24 cellular contexts compared by ENCODE assay signal in the genomic region with DNA sequence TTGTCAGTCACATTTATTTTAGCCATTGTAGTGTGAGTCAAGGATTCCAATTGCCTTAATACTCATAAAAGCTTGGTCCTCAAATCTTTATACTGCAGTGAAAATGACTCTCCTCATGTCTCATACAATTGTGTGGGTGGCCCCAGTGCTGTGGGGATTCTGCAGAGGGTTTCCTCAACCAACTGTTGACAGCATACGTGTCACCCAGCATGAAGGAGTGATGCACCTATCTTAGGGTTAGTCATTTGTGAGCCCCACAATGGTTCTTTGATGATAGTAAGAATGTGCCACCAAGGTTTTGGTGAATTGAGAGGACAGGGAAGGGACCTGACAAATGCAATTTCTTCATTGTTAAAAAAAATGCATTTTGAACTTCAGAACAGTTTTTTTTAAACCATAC.
A peak's percentile ranks its signal among the peaks of the same experiment; 100 is the strongest.
DNase-seq lines count a peak whose midpoint lies in the region; ATAC-seq, FAIRE-seq and TF ChIP-seq lines count a peak whose summit lies in the region.
"Had no signal": no experiment of that assay in that cellular context is flagged by ENCODE, and none has a peak within 500 bp of the region (broad histone marks: within the 10 kb centered on the region; RNA-seq: fewer than 3 reads in every experiment).

No MANE protein-coding gene starts in this region.

- ATAC-seq in HepG2 (no peak), right lobe of liver (no peak), K562 (no peak), HG02938 (IDR thresholded peaks at IDR 0.05; ENCODE audit: unreplicated experiment) (no peak)
- ATAC-seq: A549; CD8-positive, alpha-beta T cell; GM12878 had no signal

- BruUV-seq in HepG2 (replicated peaks; lab: Mats Ljungman, UMichigan): no TSS peak
- no TSS peak for BruUV-seq in K562 (replicated peaks; lab: Mats Ljungman, UMichigan)

- H3K9me1 ChIP-seq in K562 (ENCODE audit: control insufficient read depth, insufficient read depth, low read length): no peaks in the 10 kb centered on the region

- 17% methylated on average over 1 of the region's 1 CpG for WGBS in HepG2 (ENCODE audit: low lambda C conversion rate)
- 38% methylated on average over 1 of the region's 1 CpG for whole genome bisulfite sequencing in right lobe of liver (ENCODE audit: insufficient coverage, low coverage, low lambda C conversion rate, missing lambda C conversion rate)
- WGBS in K562 (ENCODE audit: insufficient coverage, low coverage, missing lambda C conversion rate): 0% methylated on average over 1 of the region's 1 CpG
- WGBS in esophagus muscularis mucosa: 73% methylated on average over 1 of the region's 1 CpG

- peaks cover 46% of the 10 kb centered on the region for H3K9me3 ChIP-seq in HepG2 (ENCODE audit: low read length)
- H3K9me3 ChIP-seq in right lobe of liver: peaks cover 0 to 7% (median 0%) of the 10 kb centered on the region in 4 donors
- H3K9me3 ChIP-seq in K562 (replicated peaks; ENCODE audit: control insufficient read depth, insufficient read depth, low read depth, low read length): no peaks in the 10 kb centered on the region
- peaks cover 0 to 8% (median 0%) of the 10 kb centered on the region in 4 donors for H3K9me3 ChIP-seq in esophagus muscularis mucosa
- H3K9me3 ChIP-seq: A549 had no signal

- CTCF ChIA-PET in HepG2 (lab: Yijun Ruan, JAX; ENCODE audit: low intra/inter-chr PET ratio, low total read pairs): no interaction called here
- CTCF ChIA-PET in K562 (lab: Yijun Ruan, JAX; ENCODE audit: low intra/inter-chr PET ratio): no interaction called here

- no peak for TF ChIP-seq POLR2A in HepG2 (IDR thresholded peaks at IDR 0.05; ENCODE audit: insufficient read depth in 1 of 2, low read depth in 2 of 2, low read length in 2 of 2)
- no peak for TF ChIP-seq POLR2A in right lobe of liver (IDR thresholded peaks at IDR 0.05)
- TF ChIP-seq POLR2A in K562 (conservative IDR thresholded peaks at IDR 0.05): no peak
- no peak for TF ChIP-seq POLR2A in esophagus muscularis mucosa (IDR thresholded peaks at IDR 0.05; ENCODE audit: low read depth)

- FAIRE-seq in HepG2 (lab: Jason Lieb, UNC) (no peak), K562 (lab: Jason Lieb, UNC) (no peak)
- FAIRE-seq: A549, D721Med, GM12878, GM12892, GM18507 had no signal

- H3K4me1 ChIP-seq in HepG2 (ENCODE audit: insufficient read depth, low read length) (no peaks in the 10 kb centered on the region), right lobe of liver (no peaks in the 10 kb centered on the region), K562 (replicated peaks in 1 of 2; ENCODE audit: control insufficient read depth in 2 of 2, insufficient read depth in 2 of 2, low read length in 2 of 2) (no peaks in the 10 kb centered on the region), esophagus muscularis mucosa (no peaks in the 10 kb centered on the region)
- H3K4me1 ChIP-seq: A549; BLaER1 treated with 17β-estradiol and CSF1 and Interleukin-3, amounts not matched to agents 10 nM and 100 nM; Caco-2 had no signal

- H3K4me3 ChIP-seq in HepG2 (replicated peaks in 1 of 3; ENCODE audit: insufficient read depth in 1 of 3, low read depth in 2 of 3, low read length in 3 of 3) (no peak overlapping the region), right lobe of liver (no peak overlapping the region), K562 (no peak overlapping the region), esophagus muscularis mucosa (no peak overlapping the region)
- H3K4me3 ChIP-seq: A549; BLaER1 treated with 17β-estradiol and CSF1 and Interleukin-3, amounts not matched to agents 10 nM and 100 nM; GM12878 had no signal

- H3K79me2 ChIP-seq in HepG2 (ENCODE audit: insufficient read depth, low read length) (no peaks in the 10 kb centered on the region), K562 (ENCODE audit: control insufficient read depth, insufficient read depth, low read length) (no peaks in the 10 kb centered on the region)

- TF ChIP-seq RAD21 in HepG2 (CRISPR knock-in tag; IDR thresholded peaks at IDR 0.05) (no peak), K562 (CRISPR knock-in tag; conservative IDR thresholded peaks at IDR 0.05 in 1 of 2, IDR thresholded peaks at IDR 0.05 in 1 of 2) (no peak)

- TF ChIP-seq EP300 in HepG2 (IDR thresholded peaks at IDR 0.05; ENCODE audit: low read depth in 2 of 2, low read length in 2 of 2): no peak
- no peak for TF ChIP-seq EP300 in HepG2 (CRISPR knock-in tag; IDR thresholded peaks at IDR 0.05; ENCODE audit: borderline replicate concordance)
- no peak for TF ChIP-seq EP300 in K562 (IDR thresholded peaks at IDR 0.05; ENCODE audit: low read length)
- TF ChIP-seq EP300 in esophagus muscularis mucosa (IDR thresholded peaks at IDR 0.05): no peak

- H3K4me2 ChIP-seq in HepG2 (ENCODE audit: low read depth, low read length): no peak overlapping the region
- H3K4me2 ChIP-seq in K562 (ENCODE audit: insufficient read depth, low read length): no peak overlapping the region
- H3K4me2 ChIP-seq: A549; BLaER1 treated with 17β-estradiol and CSF1 and Interleukin-3, amounts not matched to agents 10 nM and 100 nM had no signal

- DNase-seq in HepG2 (ENCODE audit: low spot score): no peak
- no peak for DNase-seq in right lobe of liver
- no peak for DNase-seq in K562 (ENCODE audit: extremely low read depth in 1 of 4, low spot score in 3 of 4)
- DNase-seq in esophagus muscularis mucosa (ENCODE audit: extremely low spot score): peak; percentile 3
- no peak for DNase-seq in DMS53 (lab: John Stamatoyannopoulos, UW)
- DNase-seq in activated CD4-positive, alpha-beta T cell treated with anti-CD3 and anti-CD28 coated beads for 4 hours: no peak
- DNase-seq: AML-193; Caco-2; Calu3; CD4-positive, alpha-beta T cell; CD8-positive, alpha-beta T cell; DMS79; DND-41; EL; GDM1 had no signal

- H3K9ac ChIP-seq in HepG2 (ENCODE audit: insufficient read depth, low read depth, low read length) (no peak overlapping the region), K562 (ENCODE audit: insufficient read depth in 1 of 2, low read depth in 2 of 2, low read length in 2 of 2) (no peak overlapping the region)
- H3K9ac ChIP-seq: BLaER1 treated with 17β-estradiol and CSF1 and Interleukin-3, amounts not matched to agents 10 nM and 100 nM had no signal

- H3K27ac ChIP-seq in HepG2 (ENCODE audit: extremely low read length, insufficient read depth, low read length): no peak overlapping the region
- no peak overlapping the region for H3K27ac ChIP-seq in right lobe of liver
- no peak overlapping the region for H3K27ac ChIP-seq in K562 (ENCODE audit: extremely low read depth, low read depth, low read length)
- H3K27ac ChIP-seq in esophagus muscularis mucosa (replicated peaks in 1 of 4): no peak overlapping the region
- H3K27ac ChIP-seq: 22Rv1; A549; BLaER1 treated with 17β-estradiol and CSF1 and Interleukin-3, amounts not matched to agents 10 nM and 100 nM; C4-2B had no signal

- H4K20me1 ChIP-seq in HepG2 (ENCODE audit: insufficient read depth, low read length) (no peaks in the 10 kb centered on the region), K562 (replicated peaks; ENCODE audit: control insufficient read depth, insufficient read depth, low read length) (no peaks in the 10 kb centered on the region)
- H4K20me1 ChIP-seq: BLaER1 treated with 17β-estradiol and CSF1 and Interleukin-3, amounts not matched to agents 10 nM and 100 nM had no signal

- intact Hi-C loops in HepG2 (cut with micrococcal nuclease; ENCODE audit: unreplicated experiment) (no loop called here), right lobe of liver (cut with DNase I) (no loop called here), K562 (cut with micrococcal nuclease) (no loop called here), esophagus muscularis mucosa (cut with DNase I) (no loop called here)

- H3K36me3 ChIP-seq in HepG2 (replicated peaks in 1 of 2; ENCODE audit: control insufficient read depth in 1 of 2, insufficient read depth in 2 of 2, low read length in 2 of 2): no peaks in the 10 kb centered on the region
- H3K36me3 ChIP-seq in right lobe of liver: no peaks in the 10 kb centered on the region
- no peaks in the 10 kb centered on the region for H3K36me3 ChIP-seq in K562 (ENCODE audit: control insufficient read depth, insufficient read depth, low read length)
- H3K36me3 ChIP-seq in esophagus muscularis mucosa: no peaks in the 10 kb centered on the region
- H3K36me3 ChIP-seq: BLaER1 treated with 17β-estradiol and CSF1 and Interleukin-3, amounts not matched to agents 10 nM and 100 nM had no signal

- H2AFZ ChIP-seq in HepG2 (ENCODE audit: low read length): no peak overlapping the region
- no peak overlapping the region for H2AFZ ChIP-seq in K562 (ENCODE audit: low read depth, low read length)

- TF ChIP-seq CTCF in HepG2 (CRISPR knock-in tag; IDR thresholded peaks at IDR 0.05) (no peak), right lobe of liver (IDR thresholded peaks at IDR 0.05) (no peak), K562 (IDR thresholded peaks at IDR 0.05 in 2 of 3, conservative IDR thresholded peaks at IDR 0.05 in 1 of 3; ENCODE audit: insufficient read depth in 2 of 3, low read depth in 1 of 3, low read length in 3 of 3) (no peak), esophagus muscularis mucosa (IDR thresholded peaks at IDR 0.05) (no peak)

- POLR2A ChIA-PET in HepG2 (lab: Yijun Ruan, JAX) (no interaction called here), K562 (lab: Yijun Ruan, JAX) (no interaction called here)

- in situ Hi-C loops in HepG2 (cut with HindIII; ENCODE audit: extremely low pct_ligation_motif_present, low pct_unique_long_range_greater_than_20kb) (no loop called here), K562 (cut with MboI) (no loop called here)

- no peaks in the 10 kb centered on the region for H3K27me3 ChIP-seq in HepG2 (ENCODE audit: control insufficient read depth in 1 of 2, insufficient read depth in 2 of 2, low read length in 2 of 2)
- no peaks in the 10 kb centered on the region for H3K27me3 ChIP-seq in right lobe of liver
- no peaks in the 10 kb centered on the region for H3K27me3 ChIP-seq in K562 (ENCODE audit: control insufficient read depth in 2 of 2, insufficient read depth in 2 of 2, low read length in 2 of 2)
- no peaks in the 10 kb centered on the region for H3K27me3 ChIP-seq in esophagus muscularis mucosa
- H3K27me3 ChIP-seq: BLaER1 treated with 17β-estradiol and CSF1 and Interleukin-3, amounts not matched to agents 10 nM and 100 nM had no signal

TF ChIP-seq in HepG2, 621 proteins besides CTCF, POLR2A, EP300 and RAD21:
- TF ChIP-seq DNMT1 (CRISPR knock-in tag; IDR thresholded peaks at IDR 0.05): no peak
- TF ChIP-seq ZNF7 (CRISPR knock-in tag; IDR thresholded peaks at IDR 0.05): peak; percentile 85
TF ChIP-seq in HepG2: peak in this region for 1.
